Comparison of ENCODE assay signal across 24 cellular contexts in genomic region chr5:40291338-40291737, GRCh38.
A peak's percentile ranks its signal among the peaks of the same experiment; 100 is the strongest.
DNase-seq lines count a peak whose midpoint lies in the region; ATAC-seq, FAIRE-seq and TF ChIP-seq lines count a peak whose summit lies in the region.
"Had no signal": no experiment of that assay in that cellular context is flagged by ENCODE, and none has a peak within 500 bp of the region (broad histone marks: within the 10 kb centered on the region; RNA-seq: fewer than 3 reads in every experiment).

No MANE protein-coding gene starts in this region.

- no peak for TF ChIP-seq CTCF in endothelial cell of umbilical vein (IDR thresholded peaks at IDR 0.05; ENCODE audit: extremely low read depth in 1 of 2, insufficient read depth in 1 of 2, low read depth in 1 of 2, low read length in 2 of 2)

- TF ChIP-seq POLR2A in endothelial cell of umbilical vein (IDR thresholded peaks at IDR 0.05; ENCODE audit: low read depth, low read length) = no peak

- dilution Hi-C loops in endothelial cell of umbilical vein (cut with MboI; ENCODE audit: extremely low pct_ligation_motif_present, low sequenced_read_pairs) = no loop called here

- H3K36me3 Mint-ChIP-seq in activated naive CD8-positive, alpha-beta T cell treated with anti-CD3 and anti-CD28 coated beads, Interleukin-2, amount 50 U/mL, for 24 hours (ENCODE audit: low read depth) = no peaks in the 10 kb centered on the region
- H3K36me3 Mint-ChIP-seq in activated naive CD4-positive, alpha-beta T cell treated with anti-CD3 and anti-CD28 coated beads, Interleukin-2, amount 10 ng/mL, durations not matched to agents 7 days and 5 days = no peaks in the 10 kb centered on the region
- H3K36me3 Mint-ChIP-seq: mesothelial cell of epicardium had no signal

- no peak overlapping the region for H3K27ac ChIP-seq in endothelial cell of umbilical vein (ENCODE audit: insufficient read depth, low read depth, low read length)
- H3K27ac ChIP-seq: cardiac muscle cell, HL-60 had no signal

- H3K4me1 Mint-ChIP-seq in activated naive CD8-positive, alpha-beta T cell treated with anti-CD3 and anti-CD28 coated beads, Interleukin-2, amount 50 U/mL, for 24 hours = peaks cover 11% of the 10 kb centered on the region
- H3K4me1 Mint-ChIP-seq in activated naive CD4-positive, alpha-beta T cell treated with anti-CD3 and anti-CD28 coated beads, Interleukin-2, amount 10 ng/mL, durations not matched to agents 7 days and 5 days = peaks cover 3% of the 10 kb centered on the region
- H3K4me1 Mint-ChIP-seq: B cell, GM23338, neural crest cell had no signal

- H3K27me3 ChIP-seq in endothelial cell of umbilical vein (ENCODE audit: control insufficient read depth in 2 of 2, insufficient read depth in 2 of 2, low read length in 2 of 2) = no peaks in the 10 kb centered on the region
- H3K27me3 ChIP-seq: cardiac muscle cell had no signal

- H3K4me3 Mint-ChIP-seq in activated naive CD8-positive, alpha-beta T cell treated with anti-CD3 and anti-CD28 coated beads, Interleukin-2, amount 50 U/mL, for 24 hours = no peak overlapping the region
- no peak overlapping the region for H3K4me3 Mint-ChIP-seq in activated naive CD4-positive, alpha-beta T cell treated with anti-CD3 and anti-CD28 coated beads, Interleukin-2, amount 10 ng/mL, durations not matched to agents 7 days and 5 days
- H3K4me3 Mint-ChIP-seq: activated naive CD4-positive, alpha-beta T cell treated with anti-CD3 and anti-CD28 coated beads for 36 hours; B cell; GM23338; mesothelial cell of epicardium; neural crest cell had no signal

- no TSS peak for BruUV-seq in endothelial cell of umbilical vein (replicated peaks; lab: Mats Ljungman, UMichigan)

- H3K79me2 ChIP-seq in endothelial cell of umbilical vein (ENCODE audit: control insufficient read depth, insufficient read depth, low read length) = no peaks in the 10 kb centered on the region

- no peaks in the 10 kb centered on the region for H3K36me3 ChIP-seq in endothelial cell of umbilical vein (ENCODE audit: control insufficient read depth in 2 of 2, extremely low read depth in 1 of 2, insufficient read depth in 2 of 2, low read length in 2 of 2)
- H3K36me3 ChIP-seq: cardiac muscle cell had no signal

- no peaks in the 10 kb centered on the region for H3K9me3 ChIP-seq in endothelial cell of umbilical vein (replicated peaks; ENCODE audit: control insufficient read depth, insufficient read depth, low read length)

- H3K9me3 Mint-ChIP-seq in activated naive CD8-positive, alpha-beta T cell treated with anti-CD3 and anti-CD28 coated beads, Interleukin-2, amount 50 U/mL, for 24 hours = peaks cover 4% of the 10 kb centered on the region
- peaks cover 5% of the 10 kb centered on the region for H3K9me3 Mint-ChIP-seq in activated naive CD4-positive, alpha-beta T cell treated with anti-CD3 and anti-CD28 coated beads, Interleukin-2, amount 10 ng/mL, durations not matched to agents 7 days and 5 days
- H3K9me3 Mint-ChIP-seq: activated naive CD4-positive, alpha-beta T cell treated with anti-CD3 and anti-CD28 coated beads for 36 hours; GM23338; neural crest cell had no signal

- H3K4me1 ChIP-seq in endothelial cell of umbilical vein (ENCODE audit: control insufficient read depth, extremely low read depth, insufficient read depth, low read length) = peaks cover 9% of the 10 kb centered on the region

- no peaks in the 10 kb centered on the region for H3K9me1 ChIP-seq in endothelial cell of umbilical vein (replicated peaks; ENCODE audit: control insufficient read depth, extremely low read depth, insufficient read depth, low read length)

- H3K27ac Mint-ChIP-seq in activated naive CD8-positive, alpha-beta T cell treated with anti-CD3 and anti-CD28 coated beads, Interleukin-2, amount 50 U/mL, for 24 hours = no peak overlapping the region
- no peak overlapping the region for H3K27ac Mint-ChIP-seq in activated naive CD4-positive, alpha-beta T cell treated with anti-CD3 and anti-CD28 coated beads, Interleukin-2, amount 10 ng/mL, durations not matched to agents 7 days and 5 days
- H3K27ac Mint-ChIP-seq: activated naive CD4-positive, alpha-beta T cell treated with anti-CD3 and anti-CD28 coated beads for 36 hours; B cell; GM23338; mesothelial cell of epicardium had no signal

- no peak for FAIRE-seq in RCC 7860 (lab: Jason Lieb, UNC)
- FAIRE-seq in endothelial cell of umbilical vein (lab: Jason Lieb, UNC) = peak; percentile 68
- FAIRE-seq: GM12892 had no signal

- POLR2A ChIA-PET in endothelial cell of umbilical vein (lab: Charles Lee) = interaction anchor here (0.6 kb wide), 1 partner anchor 169 kb away, joined by 3 read pairs; no protein-coding TSS in a partner anchor

- no peak overlapping the region for H3K4me3 ChIP-seq in endothelial cell of umbilical vein (replicated peaks in 1 of 3; ENCODE audit: insufficient read depth in 1 of 3, low read depth in 1 of 3, low read length in 3 of 3)
- H3K4me3 ChIP-seq: cardiac muscle cell, GM23338 had no signal

- H3K9ac ChIP-seq in endothelial cell of umbilical vein (replicated peaks; ENCODE audit: extremely low read depth, insufficient read depth, low read length) = no peak overlapping the region

- no peaks in the 10 kb centered on the region for H4K20me1 ChIP-seq in endothelial cell of umbilical vein (replicated peaks; ENCODE audit: control insufficient read depth, extremely low read depth, insufficient read depth, low read length)

- peaks cover 1% of the 10 kb centered on the region for H3K27me3 Mint-ChIP-seq in activated naive CD8-positive, alpha-beta T cell treated with anti-CD3 and anti-CD28 coated beads, Interleukin-2, amount 50 U/mL, for 24 hours
- no peaks in the 10 kb centered on the region for H3K27me3 Mint-ChIP-seq in activated naive CD4-positive, alpha-beta T cell treated with anti-CD3 and anti-CD28 coated beads, Interleukin-2, amount 10 ng/mL, durations not matched to agents 7 days and 5 days
- H3K27me3 Mint-ChIP-seq: B cell had no signal

- intact Hi-C loops in endothelial cell of umbilical vein (cut with micrococcal nuclease) = no loop called here

- DNase-seq in EH (ENCODE audit: low read depth) (peak; percentile 87), RCC 7860 (ENCODE audit: low spot score) (peak; percentile 41), endothelial cell of umbilical vein (ENCODE audit: low read depth, low spot score) (peak; percentile 45), pulmonary artery endothelial cell (ENCODE audit: low read depth, low spot score) (peak; percentile 1), NCI-H1417 (lab: John Stamatoyannopoulos, UW) (no peak)
- DNase-seq in activated naive CD8-positive, alpha-beta T cell treated with anti-CD3 and anti-CD28 coated beads, Interleukin-2, amount 50 U/mL, for 24 hours = no peak
- no peak for DNase-seq in activated naive CD4-positive, alpha-beta T cell treated with anti-CD3 and anti-CD28 coated beads, Interleukin-2, amount 10 ng/mL, durations not matched to agents 7 days and 5 days
- DNase-seq: activated CD4-positive, alpha-beta T cell treated with anti-CD3 and anti-CD28 coated beads, Interleukin-2, amount 50 U/mL, for 1 hour; activated naive CD4-positive, alpha-beta T cell treated with anti-CD3 and anti-CD28 coated beads for 36 hours; activated T-cell treated with anti-CD3 and anti-CD28 coated beads for 4 hours; effector CD4-positive, alpha-beta T cell; GDM1; NCI-H1417 treated with DMSO at 0.1 percent for 48 hours; NCI-H345; NK-92 treated with Interleukin-12 subunit alpha and Interleukin-12 subunit beta, amount 100 ng/mL, for 24 hours; right cardiac atrium had no signal

- ATAC-seq in activated naive CD8-positive, alpha-beta T cell treated with anti-CD3 and anti-CD28 coated beads, Interleukin-2, amount 50 U/mL, for 24 hours = no peak
- ATAC-seq in GM21717 (IDR thresholded peaks at IDR 0.05; ENCODE audit: unreplicated experiment) = no peak
- ATAC-seq: GM23338, right cardiac atrium had no signal

- no peak overlapping the region for H3K4me2 ChIP-seq in endothelial cell of umbilical vein (ENCODE audit: insufficient read depth, low read length)
- H3K4me2 ChIP-seq: GM23338 had no signal

- peak overlapping the region; percentile 35 for H2AFZ ChIP-seq in endothelial cell of umbilical vein (ENCODE audit: low read depth, low read length)
- H2AFZ ChIP-seq: GM23338 had no signal

- CTCF ChIA-PET in endothelial cell of umbilical vein (lab: Charles Lee) = no interaction called here
- CTCF ChIA-PET in activated naive CD4-positive, alpha-beta T cell treated with anti-CD3 and anti-CD28 coated beads, Interleukin-2, amount 10 ng/mL, durations not matched to agents 7 days and 5 days (lab: Charles Lee) = no interaction called here

TF ChIP-seq in endothelial cell of umbilical vein, 7 proteins besides CTCF, POLR2A, EP300 and RAD21:
- TF ChIP-seq EZH2 (IDR thresholded peaks at IDR 0.05; ENCODE audit: borderline replicate concordance, low read depth, low read length, severe bottlenecking) (no peak), MAX (IDR thresholded peaks at IDR 0.05; ENCODE audit: insufficient read depth, insufficient read length) (no peak), GATA2 (IDR thresholded peaks at IDR 0.05; ENCODE audit: insufficient read depth, insufficient read length, low read depth, low read length) (peak; percentile 21), FOS (IDR thresholded peaks at IDR 0.05; ENCODE audit: borderline replicate concordance, insufficient read depth, low read length) (peak; percentile 78), JUN (IDR thresholded peaks at IDR 0.05; ENCODE audit: borderline replicate concordance, insufficient read depth, insufficient read length, low read depth) (peak; percentile 54), MYC (IDR thresholded peaks at IDR 0.05; ENCODE audit: low read depth, low read length) (no peak)
TF ChIP-seq in endothelial cell of umbilical vein: peak in this region for 3.

Comparison
In these comparisons a context has a peak if more than half of its experiments do, and no peak if none do; other contexts are left out.
1. DNase-seq: peak in EH (single experiment), RCC 7860 (single experiment), endothelial cell of umbilical vein (single experiment) and pulmonary artery endothelial cell (single experiment); none in activated naive CD8-positive, alpha-beta T cell treated with anti-CD3 and anti-CD28 coated beads, Interleukin-2, amount 50 U/mL, for 24 hours (single experiment), NCI-H1417 (0 of 3) and activated naive CD4-positive, alpha-beta T cell treated with anti-CD3 and anti-CD28 coated beads, Interleukin-2, amount 10 ng/mL, durations not matched to agents 7 days and 5 days (single experiment).